In the genomic region with DNA sequence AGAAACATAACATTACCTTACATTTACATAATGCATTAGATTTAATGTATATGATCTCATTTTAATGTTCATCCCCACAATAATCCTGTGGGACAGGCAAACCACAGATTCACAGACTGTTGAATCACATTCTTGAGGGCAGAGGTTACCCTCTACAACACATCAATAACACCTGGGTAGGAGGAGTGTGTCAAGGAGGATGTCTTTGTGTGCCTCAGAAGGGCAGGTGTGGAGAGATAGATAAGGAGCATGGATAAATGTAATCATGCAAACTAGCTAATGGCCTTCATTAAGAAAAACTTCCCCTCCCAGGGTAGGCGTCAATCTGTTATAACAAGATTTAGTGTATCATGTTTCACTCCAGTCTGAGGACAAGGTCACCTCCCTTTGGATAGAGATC, we compare ENCODE assay signal across 20 cellular contexts. TPM values are rescaled to one million over a fixed set of nuclear protein-coding genes. Genes with fewer than 3 reads are reported as not detected.
A peak's percentile ranks its signal among the peaks of the same experiment; 100 is the strongest.
DNase-seq lines count a peak whose midpoint lies in the region; ATAC-seq and TF ChIP-seq lines count a peak whose summit lies in the region.
"Had no signal": no experiment of that assay in that cellular context is flagged by ENCODE, and none has a peak within 500 bp of the region (broad histone marks: within the 10 kb centered on the region; RNA-seq: fewer than 3 reads in every experiment).

No MANE protein-coding gene starts in this region.

- H3K79me2 ChIP-seq in mammary epithelial cell (ENCODE audit: insufficient read depth, low read length): no peaks in the 10 kb centered on the region

- peaks cover 8% of the 10 kb centered on the region for H3K4me1 ChIP-seq in mammary epithelial cell (ENCODE audit: insufficient read depth, low read length)
- H3K4me1 ChIP-seq in breast epithelium: no peaks in the 10 kb centered on the region
- peaks cover 12% of the 10 kb centered on the region for H3K4me1 ChIP-seq in endodermal cell (ENCODE audit: control insufficient read depth, insufficient read depth, low read length)

- no peaks in the 10 kb centered on the region for H3K27me3 Mint-ChIP-seq in endodermal cell (ENCODE audit: insufficient read depth)
- H3K27me3 Mint-ChIP-seq in type B pancreatic cell: no peaks in the 10 kb centered on the region
- peaks cover 3% of the 10 kb centered on the region for H3K27me3 Mint-ChIP-seq in activated T-helper 2 cell treated with anti-CD3 and anti-CD28 coated beads, Interferon-gamma antibody, Interleukin-2, Interleukin-4, amounts not matched to agents 10 μg/mL and 5 μg/mL and 100 μg/mL, durations not matched to agents 14 hours and 24 hours and 36 hours (ENCODE audit: low read depth)

- no TSS peak for BruUV-seq in mammary epithelial cell (replicated peaks; lab: Mats Ljungman, UMichigan)

- H3K27me3 ChIP-seq in mammary epithelial cell (ENCODE audit: insufficient read depth, low read length) (no peaks in the 10 kb centered on the region), breast epithelium (no peaks in the 10 kb centered on the region), endodermal cell (ENCODE audit: control insufficient read depth, insufficient read depth, low read length, poor library complexity, severe bottlenecking) (no peaks in the 10 kb centered on the region)

- dilution Hi-C loops in mammary epithelial cell (cut with HindIII; ENCODE audit: low sequenced_read_pairs): no loop called here

- H3K4me3 ChIP-seq in mammary epithelial cell (replicated peaks in 1 of 3; ENCODE audit: insufficient read depth in 1 of 3, low read depth in 2 of 3, low read length in 3 of 3): no peak overlapping the region
- H3K4me3 ChIP-seq in breast epithelium: no peak overlapping the region
- H3K4me3 ChIP-seq in endodermal cell (ENCODE audit: low read length): no peak overlapping the region

- in situ Hi-C loops in mammary epithelial cell (cut with MboI; ENCODE audit: low sequenced_read_pairs in 2 of 2): no loop called here

- no peak for TF ChIP-seq POLR2A in breast epithelium (IDR thresholded peaks at IDR 0.05)

- intact Hi-C loops in mammary epithelial cell (cut with micrococcal nuclease) (no loop called here), breast epithelium (cut with DNase I; ENCODE audit: low total_unique reads) (no loop called here)
- intact Hi-C loops in activated T-helper 2 cell treated with anti-CD3 and anti-CD28 coated beads, Interferon-gamma antibody, Interleukin-2, Interleukin-4, amounts not matched to agents 10 μg/mL and 5 μg/mL and 100 μg/mL, durations not matched to agents 14 hours and 24 hours and 36 hours (cut with micrococcal nuclease): no loop called here

- no peaks in the 10 kb centered on the region for H4K20me1 ChIP-seq in mammary epithelial cell (ENCODE audit: insufficient read depth, low read length)

- H3K36me3 Mint-ChIP-seq in endodermal cell (ENCODE audit: low read depth): no peaks in the 10 kb centered on the region
- H3K36me3 Mint-ChIP-seq in type B pancreatic cell: no peaks in the 10 kb centered on the region
- H3K36me3 Mint-ChIP-seq in activated T-helper 2 cell treated with anti-CD3 and anti-CD28 coated beads, Interferon-gamma antibody, Interleukin-2, Interleukin-4, amounts not matched to agents 10 μg/mL and 5 μg/mL and 100 μg/mL, durations not matched to agents 14 hours and 24 hours and 36 hours (ENCODE audit: low read depth): no peaks in the 10 kb centered on the region
- H3K36me3 Mint-ChIP-seq: CD4-positive, CD25-positive, alpha-beta regulatory T cell had no signal

- no peak overlapping the region for H3K4me2 ChIP-seq in mammary epithelial cell (ENCODE audit: insufficient read depth, low read depth, low read length)

- H3K27ac ChIP-seq in mammary epithelial cell (ENCODE audit: insufficient read depth, low read depth, low read length) (no peak overlapping the region), breast epithelium (no peak overlapping the region), endodermal cell (ENCODE audit: low read depth, low read length) (no peak overlapping the region)

- no peak for ATAC-seq in HG03045 (IDR thresholded peaks at IDR 0.05; ENCODE audit: unreplicated experiment)
- ATAC-seq: Panc1, Right ventricle myocardium inferior had no signal

- no peaks in the 10 kb centered on the region for H3K9me3 Mint-ChIP-seq in endodermal cell
- H3K9me3 Mint-ChIP-seq in type B pancreatic cell: peaks cover 4% of the 10 kb centered on the region
- H3K9me3 Mint-ChIP-seq in activated T-helper 2 cell treated with anti-CD3 and anti-CD28 coated beads, Interferon-gamma antibody, Interleukin-2, Interleukin-4, amounts not matched to agents 10 μg/mL and 5 μg/mL and 100 μg/mL, durations not matched to agents 14 hours and 24 hours and 36 hours: no peaks in the 10 kb centered on the region
- H3K9me3 Mint-ChIP-seq: CD4-positive, CD25-positive, alpha-beta regulatory T cell; HFFc6 had no signal

- DNase-seq in mammary epithelial cell (peak; percentile 52), breast epithelium (ENCODE audit: low spot score in 2 of 2) (no peak), NCI-H524 treated with DMSO at 0.1 percent for 48 hours (lab: John Stamatoyannopoulos, UW) (peak; percentile 80), endodermal cell (peak; percentile 59), type B pancreatic cell (ENCODE audit: extremely low spot score, unreplicated experiment) (no peak), D341Med (ENCODE audit: low spot score) (no peak)
- no peak for DNase-seq in activated T-helper 2 cell treated with anti-CD3 and anti-CD28 coated beads, Interferon-gamma antibody, Interleukin-2, Interleukin-4, amounts not matched to agents 10 μg/mL and 5 μg/mL and 100 μg/mL, durations not matched to agents 14 hours and 24 hours and 36 hours (ENCODE audit: low spot score)
- DNase-seq: Caco-2; CD4-positive, CD25-positive, alpha-beta regulatory T cell; DMS79 treated with DMSO at 0.1 percent for 48 hours; GF-D8; GOT3; HFFc6; NCI-H1417 treated with DMSO at 0.1 percent for 48 hours; NCI-H2081; NCI-H226; NCI-H774 had no signal

- TF ChIP-seq CTCF in mammary epithelial cell (conservative IDR thresholded peaks at IDR 0.05 in 1 of 2, IDR thresholded peaks at IDR 0.05 in 1 of 2; ENCODE audit: extremely low read depth in 1 of 2, insufficient read depth in 1 of 2, low read depth in 1 of 2, low read length in 2 of 2) (no peak), breast epithelium (IDR thresholded peaks at IDR 0.05) (no peak), endodermal cell (conservative IDR thresholded peaks at IDR 0.05) (no peak), type B pancreatic cell (conservative IDR thresholded peaks at IDR 0.05) (no peak)

- CTCF ChIA-PET in mammary epithelial cell (lab: Charles Lee; ENCODE audit: low non-redundant PET): no interaction called here

- no peaks in the 10 kb centered on the region for H3K36me3 ChIP-seq in mammary epithelial cell (ENCODE audit: insufficient read depth, low read length)
- no peaks in the 10 kb centered on the region for H3K36me3 ChIP-seq in breast epithelium
- no peaks in the 10 kb centered on the region for H3K36me3 ChIP-seq in endodermal cell (ENCODE audit: control insufficient read depth, insufficient read depth, low read length)

- no peak overlapping the region for H3K4me3 Mint-ChIP-seq in endodermal cell
- H3K4me3 Mint-ChIP-seq in type B pancreatic cell: no peak overlapping the region
- H3K4me3 Mint-ChIP-seq in activated T-helper 2 cell treated with anti-CD3 and anti-CD28 coated beads, Interferon-gamma antibody, Interleukin-2, Interleukin-4, amounts not matched to agents 10 μg/mL and 5 μg/mL and 100 μg/mL, durations not matched to agents 14 hours and 24 hours and 36 hours (ENCODE audit: low read depth): no peak overlapping the region
- H3K4me3 Mint-ChIP-seq: CD4-positive, CD25-positive, alpha-beta regulatory T cell; HFFc6 had no signal

- 100% methylated on average over 1 of the region's 1 CpG for whole genome bisulfite sequencing in mammary epithelial cell (ENCODE audit: low coverage, missing lambda C conversion rate)
- WGBS in endodermal cell (ENCODE audit: insufficient coverage in 1 of 2, insufficient read length in 1 of 2), 2 experiments: 68% methylated on average over 1 of the region's 1 CpG; no CpG with 5 or more reads in 1 of the 2 experiments

- no peaks in the 10 kb centered on the region for H3K9me3 ChIP-seq in mammary epithelial cell (replicated peaks; ENCODE audit: insufficient read depth, low read length)
- H3K9me3 ChIP-seq in breast epithelium: no peaks in the 10 kb centered on the region
- no peaks in the 10 kb centered on the region for H3K9me3 ChIP-seq in endodermal cell (ENCODE audit: control insufficient read depth, low read length)
- H3K9me3 ChIP-seq: Caco-2 had no signal

- no peak overlapping the region for H3K27ac Mint-ChIP-seq in endodermal cell
- H3K27ac Mint-ChIP-seq in type B pancreatic cell: peak overlapping the region; percentile 74
- no peak overlapping the region for H3K27ac Mint-ChIP-seq in activated T-helper 2 cell treated with anti-CD3 and anti-CD28 coated beads, Interferon-gamma antibody, Interleukin-2, Interleukin-4, amounts not matched to agents 10 μg/mL and 5 μg/mL and 100 μg/mL, durations not matched to agents 14 hours and 24 hours and 36 hours
- H3K27ac Mint-ChIP-seq: CD4-positive, CD25-positive, alpha-beta regulatory T cell; HFFc6 had no signal

- no peak overlapping the region for H3K9ac ChIP-seq in mammary epithelial cell (ENCODE audit: insufficient read depth, low read length)
- no peak overlapping the region for H3K9ac ChIP-seq in endodermal cell (ENCODE audit: extremely low read depth, low read length, poor library complexity, severe bottlenecking)

- no peak overlapping the region for H2AFZ ChIP-seq in mammary epithelial cell (ENCODE audit: low read depth, low read length)

- H3K4me1 Mint-ChIP-seq in endodermal cell (peaks cover 21% of the 10 kb centered on the region), type B pancreatic cell (ENCODE audit: unreplicated experiment) (peaks cover 17% of the 10 kb centered on the region)
- H3K4me1 Mint-ChIP-seq in activated T-helper 2 cell treated with anti-CD3 and anti-CD28 coated beads, Interferon-gamma antibody, Interleukin-2, Interleukin-4, amounts not matched to agents 10 μg/mL and 5 μg/mL and 100 μg/mL, durations not matched to agents 14 hours and 24 hours and 36 hours (ENCODE audit: low read depth): peaks cover 14% of the 10 kb centered on the region
- H3K4me1 Mint-ChIP-seq: CD4-positive, CD25-positive, alpha-beta regulatory T cell had no signal

RNA-seq across cellular contexts. Expression of a gene that starts 12.9 kb away (rescaled TPM):
- total RNA-seq in mammary epithelial cell: 1 to 10 TPM; 5.2 to 7.8 TPM
- 4.7 TPM for polyA plus RNA-seq in mammary epithelial cell
- 4.9 TPM for polyA minus RNA-seq in mammary epithelial cell
- 10 to 100 TPM in 1 of 3 donors, 1 to 10 TPM in 2; 4.0 to 11.9 (median 6.2) TPM for total RNA-seq in breast epithelium
- 1 to 10 TPM; 5.7 to 6.9 TPM for total RNA-seq in endodermal cell
- polyA plus RNA-seq in endodermal cell (2013, experiment 1 of 2): 4.1 TPM
- 4.2 TPM for polyA plus RNA-seq in endodermal cell (2013, experiment 2 of 2)
- total RNA-seq in type B pancreatic cell (ENCODE audit: low replicate concordance): 14.1 and 23.1 TPM in 2 replicates
- 17.7 TPM in 2 replicates for total RNA-seq in activated T-helper 2 cell treated with anti-CD3 and anti-CD28 coated beads, Interferon-gamma antibody, Interleukin-2, Interleukin-4, amounts not matched to agents 10 μg/mL and 5 μg/mL and 100 μg/mL, durations not matched to agents 14 hours and 24 hours and 36 hours

Comparison
In these comparisons a context has a peak if more than half of its experiments do, and no peak if none do; other contexts are left out.
1. DNase-seq: peak in mammary epithelial cell (single experiment), NCI-H524 treated with DMSO at 0.1 percent for 48 hours (single experiment) and endodermal cell (single experiment); none in breast epithelium (0 of 2), type B pancreatic cell (single experiment), D341Med (single experiment) and activated T-helper 2 cell treated with anti-CD3 and anti-CD28 coated beads, Interferon-gamma antibody, Interleukin-2, Interleukin-4, amounts not matched to agents 10 μg/mL and 5 μg/mL and 100 μg/mL, durations not matched to agents 14 hours and 24 hours and 36 hours (single experiment).